ENCODE assay signal across 11 cellular contexts in genomic region chr11:122186439-122187080, GRCh38.
DNase-seq lines count a peak whose midpoint lies in the region; ATAC-seq and TF ChIP-seq lines count a peak whose summit lies in the region.
"Had no signal": no experiment of that assay in that cellular context is flagged by ENCODE, and none has a peak within 500 bp of the region (broad histone marks: within the 10 kb centered on the region; RNA-seq: fewer than 3 reads in every experiment).

No MANE protein-coding gene starts in this region.

- peak overlapping the region in 3 of 4 donors; percentile 6 to 45 (median 11) for H3K27ac ChIP-seq in gastroesophageal sphincter
- H3K27ac ChIP-seq in aorta (ENCODE audit: low read depth in 1 of 2, low read length in 2 of 2) = peak overlapping the region; percentile 43 to 57
- no peak overlapping the region for H3K27ac ChIP-seq in testis
- H3K27ac ChIP-seq: SK-N-MC had no signal

- TF ChIP-seq CTCF in gastroesophageal sphincter (IDR thresholded peaks at IDR 0.05) (no peak), testis (IDR thresholded peaks at IDR 0.05) (no peak)

- H3K4me1 ChIP-seq in gastroesophageal sphincter (peaks cover 0 to 46% (median 5%) of the 10 kb centered on the region in 3 donors), aorta (ENCODE audit: control insufficient read depth in 1 of 2, insufficient read depth in 2 of 2, low read length in 2 of 2) (no peaks in the 10 kb centered on the region), testis (no peaks in the 10 kb centered on the region)
- H3K4me1 ChIP-seq: BE2C had no signal

- DNase-seq in left cardiac atrium (no peak), cardiac septum (ENCODE audit: low spot score) (no peak), T1000 (lab: John Stamatoyannopoulos, UW) (peak; percentile 2), aorta (no peak), NCI-H774 (lab: John Stamatoyannopoulos, UW) (no peak), NCI-H128 (lab: John Stamatoyannopoulos, UW; ENCODE audit: unreplicated experiment) (no peak), testis (no peak)
- DNase-seq: BE2C, NCI-H2029 treated with DMSO at 0.1 percent for 48 hours had no signal

- H3K27me3 ChIP-seq in gastroesophageal sphincter (no peaks in the 10 kb centered on the region), aorta (ENCODE audit: control insufficient read depth in 1 of 2, insufficient read depth in 2 of 2, low read length in 1 of 2) (no peaks in the 10 kb centered on the region), testis (no peaks in the 10 kb centered on the region)

- no peaks in the 10 kb centered on the region for H3K36me3 ChIP-seq in gastroesophageal sphincter
- peaks cover 0 to 8% of the 10 kb centered on the region in 2 donors for H3K36me3 ChIP-seq in aorta (ENCODE audit: control insufficient read depth in 1 of 2, insufficient read depth in 2 of 2, low read length in 1 of 2)
- no peaks in the 10 kb centered on the region for H3K36me3 ChIP-seq in testis (ENCODE audit: low read depth, missing control alignments)
- H3K36me3 ChIP-seq: BE2C had no signal

- ATAC-seq in left cardiac atrium = peak; percentile 38 to 59
- ATAC-seq in gastroesophageal sphincter = peak; percentile 85
- peak; percentile 88 for ATAC-seq in aorta (ENCODE audit: low FRiP score)

- no peak overlapping the region for H3K4me3 ChIP-seq in gastroesophageal sphincter
- H3K4me3 ChIP-seq in aorta (ENCODE audit: low read length in 2 of 2) = no peak overlapping the region
- H3K4me3 ChIP-seq in testis = no peak overlapping the region
- H3K4me3 ChIP-seq: SK-N-MC had no signal

- TF ChIP-seq POLR2A in gastroesophageal sphincter (IDR thresholded peaks at IDR 0.05) (no peak), testis (IDR thresholded peaks at IDR 0.05) (no peak)

- H3K9me3 ChIP-seq in gastroesophageal sphincter = peaks cover 0 to 17% (median 0%) of the 10 kb centered on the region in 3 donors
- H3K9me3 ChIP-seq in aorta (ENCODE audit: control insufficient read depth, low read length) = peaks cover 2% of the 10 kb centered on the region
- no peaks in the 10 kb centered on the region for H3K9me3 ChIP-seq in testis
- H3K9me3 ChIP-seq: BE2C had no signal

- intact Hi-C loops in left cardiac atrium (cut with DNase I) = no loop called here
- intact Hi-C loops in cardiac septum (cut with DNase I) = loop anchor here (5.0 kb wide), 1 partner anchor 79 kb away; no protein-coding TSS in a partner anchor
- intact Hi-C loops in aorta (cut with DNase I) = loop anchor here (5.0 kb wide), 2 partner anchors 49 to 84 kb away; no protein-coding TSS in a partner anchor
- intact Hi-C loops in testis (cut with DNase I; ENCODE audit: low total_unique reads) = no loop called here

- WGBS in gastroesophageal sphincter (ENCODE audit: low coverage in 1 of 2), 2 donors = 46 to 68% methylated on average over 3 of the region's 3 CpGs
- WGBS in aorta, 2 donors = 48 to 58% methylated on average over 3 of the region's 3 CpGs
- 91% methylated on average over 3 of the region's 3 CpGs for WGBS in testis, 2 donors

- no peak for TF ChIP-seq EP300 in gastroesophageal sphincter (IDR thresholded peaks at IDR 0.05)

Comparison
In these comparisons a context has a peak if more than half of its experiments do, and no peak if none do; other contexts are left out.
1. intact Hi-C loops: an anchor here in cardiac septum (5.0 kb wide) and aorta (5.0 kb wide); none called in left cardiac atrium and testis.
2. H3K27ac ChIP-seq: peak in gastroesophageal sphincter (3 of 4) and aorta (2 of 2); none in testis (0 of 2).
3. Peak in every context shown above with its lines, with median percentiles within 50 percentile points of each other: ATAC-seq.